ENCODE assay signal across 1 cellular context in genomic region chr12:89525824-89526770, GRCh38.
TF ChIP-seq lines count a peak whose summit lies in the region.

Gene POC1B (minus strand): TSS chr12:89526047. CDS start chr12:89525895, 152 bp downstream.

TF ChIP-seq in HepG2, 621 proteins besides CTCF, POLR2A, EP300 and RAD21 (continued from another document and continues in another):
- TF ChIP-seq ZNF609 (CRISPR knock-in tag; IDR thresholded peaks at IDR 0.05; ENCODE audit: borderline replicate concordance) (peak; percentile 54; the same call in 1 of the 2 replicates), ZNF354B (CRISPR knock-in tag; IDR thresholded peaks at IDR 0.05) (peak; percentile 77; the same call in 1 of the 2 replicates), CHCHD3 (CRISPR knock-in tag; IDR thresholded peaks at IDR 0.05) (no peak), HOXA5 (CRISPR knock-in tag; IDR thresholded peaks at IDR 0.05) (peak; percentile 87), REPIN1 (CRISPR knock-in tag; IDR thresholded peaks at IDR 0.05; ENCODE audit: borderline replicate concordance, low read depth) (peak; percentile 84), ZNF552 (CRISPR knock-in tag; IDR thresholded peaks at IDR 0.05; ENCODE audit: borderline replicate concordance) (peak; percentile 74; the same call in 1 of the 2 replicates), HDAC6 (IDR thresholded peaks at IDR 0.05; ENCODE audit: low read depth, low read length) (no peak), ZNF672 (CRISPR knock-in tag; IDR thresholded peaks at IDR 0.05) (no peak), ZNF781 (CRISPR knock-in tag; IDR thresholded peaks at IDR 0.05; ENCODE audit: borderline replicate concordance, not compliant biosample characterization) (no peak), ZFP36 (IDR thresholded peaks at IDR 0.05; ENCODE audit: borderline replicate concordance, low read depth, low read length, partially characterized antibody) (no peak), ARID4A (CRISPR knock-in tag; IDR thresholded peaks at IDR 0.05; ENCODE audit: borderline replicate concordance) (peak; percentile 93), ZNF382 (CRISPR knock-in tag; IDR thresholded peaks at IDR 0.05; ENCODE audit: borderline replicate concordance) (no peak), NFYC (CRISPR knock-in tag; IDR thresholded peaks at IDR 0.05) (no peak), ADNP (CRISPR knock-in tag; IDR thresholded peaks at IDR 0.05) (no peak), ZNF724P (CRISPR knock-in tag; IDR thresholded peaks at IDR 0.05; ENCODE audit: borderline replicate concordance) (no peak), SIX4 (CRISPR knock-in tag; IDR thresholded peaks at IDR 0.05) (no peak; the same call in 1 of the 2 replicates), ZNF598 (CRISPR knock-in tag; IDR thresholded peaks at IDR 0.05; ENCODE audit: borderline replicate concordance) (no peak), HOXA3 (CRISPR knock-in tag; IDR thresholded peaks at IDR 0.05) (peak; percentile 88), STAT6 (CRISPR knock-in tag; IDR thresholded peaks at IDR 0.05; ENCODE audit: borderline replicate concordance) (peak; percentile 86; the same call in 1 of the 2 replicates), KAT8 (CRISPR knock-in tag; IDR thresholded peaks at IDR 0.05) (peak; percentile 88), ZNF230 (CRISPR knock-in tag; IDR thresholded peaks at IDR 0.05) (0 out of 2 replicates have a peak, but pooled peaks have one; percentile 76), ZNF432 (CRISPR knock-in tag; IDR thresholded peaks at IDR 0.05; ENCODE audit: borderline replicate concordance) (no peak), ZNF207 (IDR thresholded peaks at IDR 0.05; ENCODE audit: borderline replicate concordance) (no peak), KLF12 (CRISPR knock-in tag; IDR thresholded peaks at IDR 0.05; ENCODE audit: borderline replicate concordance) (0 out of 2 replicates have a peak, but pooled peaks have one; percentile 51), KLF16 (CRISPR knock-in tag; IDR thresholded peaks at IDR 0.05) (peak in 1 of 2 experiments; percentile 55; a peak in 1 of 4 replicates), ZFP41 (CRISPR knock-in tag; IDR thresholded peaks at IDR 0.05; ENCODE audit: borderline replicate concordance) (peak; percentile 54; the same call in 1 of the 2 replicates), ZNF709 (CRISPR knock-in tag; IDR thresholded peaks at IDR 0.05) (no peak), ZNF383 (CRISPR knock-in tag; IDR thresholded peaks at IDR 0.05; ENCODE audit: borderline replicate concordance) (no peak), ZNF431 (CRISPR knock-in tag; IDR thresholded peaks at IDR 0.05; ENCODE audit: borderline replicate concordance, low read depth) (no peak), ZFP1 (CRISPR knock-in tag; IDR thresholded peaks at IDR 0.05) (no peak), MXD4 (CRISPR knock-in tag; IDR thresholded peaks at IDR 0.05) (0 out of 2 replicates have a peak, but pooled peaks have one; percentile 45)
- TF ChIP-seq, protein P1, sequence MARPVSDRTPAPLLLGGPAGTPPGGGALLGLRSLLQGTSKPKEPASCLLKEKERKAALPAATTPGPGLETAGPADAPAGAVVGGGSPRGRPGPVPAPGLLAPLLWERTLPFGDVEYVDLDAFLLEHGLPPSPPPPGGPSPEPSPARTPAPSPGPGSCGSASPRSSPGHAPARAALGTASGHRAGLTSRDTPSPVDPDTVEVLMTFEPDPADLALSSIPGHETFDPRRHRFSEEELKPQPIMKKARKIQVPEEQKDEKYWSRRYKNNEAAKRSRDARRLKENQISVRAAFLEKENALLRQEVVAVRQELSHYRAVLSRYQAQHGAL (CRISPR knock-in tag; IDR thresholded peaks at IDR 0.05; ENCODE audit: not compliant biosample characterization) = peak; percentile 51
- TF ChIP-seq, protein P2, sequence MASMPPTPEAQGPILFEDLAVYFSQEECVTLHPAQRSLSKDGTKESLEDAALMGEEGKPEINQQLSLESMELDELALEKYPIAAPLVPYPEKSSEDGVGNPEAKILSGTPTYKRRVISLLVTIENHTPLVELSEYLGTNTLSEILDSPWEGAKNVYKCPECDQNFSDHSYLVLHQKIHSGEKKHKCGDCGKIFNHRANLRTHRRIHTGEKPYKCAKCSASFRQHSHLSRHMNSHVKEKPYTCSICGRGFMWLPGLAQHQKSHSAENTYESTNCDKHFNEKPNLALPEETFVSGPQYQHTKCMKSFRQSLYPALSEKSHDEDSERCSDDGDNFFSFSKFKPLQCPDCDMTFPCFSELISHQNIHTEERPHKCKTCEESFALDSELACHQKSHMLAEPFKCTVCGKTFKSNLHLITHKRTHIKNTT (CRISPR knock-in tag; IDR thresholded peaks at IDR 0.05) = no peak
- TF ChIP-seq, protein P3, sequence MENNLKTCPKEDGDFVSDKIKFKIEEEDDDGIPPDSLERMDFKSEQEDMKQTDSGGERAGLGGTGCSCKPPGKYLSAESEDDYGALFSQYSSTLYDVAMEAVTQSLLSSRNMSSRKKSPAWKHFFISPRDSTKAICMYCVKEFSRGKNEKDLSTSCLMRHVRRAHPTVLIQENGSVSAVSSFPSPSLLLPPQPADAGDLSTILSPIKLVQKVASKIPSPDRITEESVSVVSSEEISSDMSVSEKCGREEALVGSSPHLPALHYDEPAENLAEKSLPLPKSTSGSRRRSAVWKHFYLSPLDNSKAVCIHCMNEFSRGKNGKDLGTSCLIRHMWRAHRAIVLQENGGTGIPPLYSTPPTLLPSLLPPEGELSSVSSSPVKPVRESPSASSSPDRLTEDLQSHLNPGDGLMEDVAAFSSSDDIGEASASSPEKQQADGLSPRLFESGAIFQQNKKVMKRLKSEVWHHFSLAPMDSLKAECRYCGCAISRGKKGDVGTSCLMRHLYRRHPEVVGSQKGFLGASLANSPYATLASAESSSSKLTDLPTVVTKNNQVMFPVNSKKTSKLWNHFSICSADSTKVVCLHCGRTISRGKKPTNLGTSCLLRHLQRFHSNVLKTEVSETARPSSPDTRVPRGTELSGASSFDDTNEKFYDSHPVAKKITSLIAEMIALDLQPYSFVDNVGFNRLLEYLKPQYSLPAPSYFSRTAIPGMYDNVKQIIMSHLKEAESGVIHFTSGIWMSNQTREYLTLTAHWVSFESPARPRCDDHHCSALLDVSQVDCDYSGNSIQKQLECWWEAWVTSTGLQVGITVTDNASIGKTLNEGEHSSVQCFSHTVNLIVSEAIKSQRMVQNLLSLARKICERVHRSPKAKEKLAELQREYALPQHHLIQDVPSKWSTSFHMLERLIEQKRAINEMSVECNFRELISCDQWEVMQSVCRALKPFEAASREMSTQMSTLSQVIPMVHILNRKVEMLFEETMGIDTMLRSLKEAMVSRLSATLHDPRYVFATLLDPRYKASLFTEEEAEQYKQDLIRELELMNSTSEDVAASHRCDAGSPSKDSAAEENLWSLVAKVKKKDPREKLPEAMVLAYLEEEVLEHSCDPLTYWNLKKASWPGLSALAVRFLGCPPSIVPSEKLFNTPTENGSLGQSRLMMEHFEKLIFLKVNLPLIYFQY (CRISPR knock-in tag; IDR thresholded peaks at IDR 0.05; ENCODE audit: borderline replicate concordance) = peak; percentile 65; the same call in 1 of the 2 replicates
- TF ChIP-seq, protein P4, sequence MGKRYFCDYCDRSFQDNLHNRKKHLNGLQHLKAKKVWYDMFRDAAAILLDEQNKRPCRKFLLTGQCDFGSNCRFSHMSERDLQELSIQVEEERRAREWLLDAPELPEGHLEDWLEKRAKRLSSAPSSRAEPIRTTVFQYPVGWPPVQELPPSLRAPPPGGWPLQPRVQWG (CRISPR knock-in tag; IDR thresholded peaks at IDR 0.05; ENCODE audit: borderline replicate concordance, low read depth) = no peak
- TF ChIP-seq, protein P5, sequence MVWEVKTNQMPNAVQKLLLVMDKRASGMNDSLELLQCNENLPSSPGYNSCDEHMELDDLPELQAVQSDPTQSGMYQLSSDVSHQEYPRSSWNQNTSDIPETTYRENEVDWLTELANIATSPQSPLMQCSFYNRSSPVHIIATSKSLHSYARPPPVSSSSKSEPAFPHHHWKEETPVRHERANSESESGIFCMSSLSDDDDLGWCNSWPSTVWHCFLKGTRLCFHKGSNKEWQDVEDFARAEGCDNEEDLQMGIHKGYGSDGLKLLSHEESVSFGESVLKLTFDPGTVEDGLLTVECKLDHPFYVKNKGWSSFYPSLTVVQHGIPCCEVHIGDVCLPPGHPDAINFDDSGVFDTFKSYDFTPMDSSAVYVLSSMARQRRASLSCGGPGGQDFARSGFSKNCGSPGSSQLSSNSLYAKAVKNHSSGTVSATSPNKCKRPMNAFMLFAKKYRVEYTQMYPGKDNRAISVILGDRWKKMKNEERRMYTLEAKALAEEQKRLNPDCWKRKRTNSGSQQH (CRISPR knock-in tag; IDR thresholded peaks at IDR 0.05; ENCODE audit: low read depth) = peak; percentile 64; the same call in 1 of the 2 replicates
